17 cellular contexts compared by ENCODE assay signal in the genomic region with DNA sequence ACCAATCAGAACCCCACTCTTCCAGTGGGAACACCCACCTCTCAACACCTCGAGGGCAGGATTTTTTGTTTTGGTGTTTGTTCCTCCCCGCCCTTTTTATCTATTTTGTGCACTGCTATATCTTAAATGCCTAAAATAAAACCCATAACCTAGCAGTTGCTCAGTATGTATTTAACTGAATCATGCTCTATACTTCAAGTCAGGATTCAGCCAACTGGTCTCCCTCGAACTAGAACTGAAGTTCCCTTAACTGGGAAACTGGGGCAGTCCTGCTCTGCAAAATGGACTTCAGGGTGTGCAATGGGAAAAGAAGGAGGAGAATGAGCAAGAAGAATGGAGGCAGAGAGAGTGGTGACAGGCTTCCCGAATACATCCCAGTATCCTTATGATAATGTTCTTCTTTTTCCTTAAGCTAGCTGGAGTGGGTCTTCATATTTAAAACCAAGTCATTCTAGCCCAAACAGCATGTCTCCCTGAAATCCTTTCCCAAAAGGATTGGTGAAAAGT.
"Had no signal": no experiment of that assay in that cellular context is flagged by ENCODE, and none has a peak within 500 bp of the region (broad histone marks: within the 10 kb centered on the region; RNA-seq: fewer than 3 reads in every experiment).

No MANE protein-coding gene starts in this region.

- H2AFZ ChIP-seq: parathyroid adenoma had no signal

- H3K27ac Mint-ChIP-seq: activated naive CD8-positive, alpha-beta T cell treated with anti-CD3 and anti-CD28 coated beads, Interleukin-2, amount 50 U/mL, for 24 hours; activated T-helper 1 cell treated with anti-CD3 and anti-CD28 coated beads, Interleukin-12 subunit alpha, Interleukin-12 subunit beta, Interleukin-2, Interleukin-4 antibody, amounts not matched to agents 30 ng/mL and 10 ng/mL and 1 ng/mL, durations not matched to agents 14 hours and 24 hours and 36 hours; memory B cell; naive thymus-derived CD4-positive, alpha-beta T cell; stimulated activated memory B cell treated with anti-CD40 and anti-IgM and Interleukin-4, amounts not matched to agents 10 μg/mL and 1 μg/mL and 100 μg/mL, for 72 hours had no signal

- ATAC-seq: activated CD4-positive, CD25-positive, alpha-beta regulatory T cell treated with anti-CD3 and anti-CD28 coated beads, Interleukin-2, amount 50 U/mL, for 24 hours; activated naive CD8-positive, alpha-beta T cell treated with anti-CD3 and anti-CD28 coated beads, Interleukin-2, amount 50 U/mL, for 24 hours; stimulated activated memory B cell treated with anti-CD40 and anti-IgM and Interleukin-4, amounts not matched to agents 10 μg/mL and 1 μg/mL and 100 μg/mL, for 72 hours had no signal

- H3K9me3 ChIP-seq: ascending aorta, mucosa of descending colon, transverse colon had no signal

- H3K36me3 Mint-ChIP-seq: naive thymus-derived CD4-positive, alpha-beta T cell; stimulated activated memory B cell treated with anti-CD40 and anti-IgM and Interleukin-4, amounts not matched to agents 10 μg/mL and 1 μg/mL and 100 μg/mL, for 72 hours had no signal

- H3K27me3 ChIP-seq: ascending aorta, transverse colon had no signal

- H3K27me3 Mint-ChIP-seq: activated naive CD8-positive, alpha-beta T cell treated with anti-CD3 and anti-CD28 coated beads, Interleukin-2, amount 50 U/mL, for 24 hours had no signal

- H3K36me3 ChIP-seq: ascending aorta, transverse colon had no signal

- H3K4me1 Mint-ChIP-seq: activated naive CD8-positive, alpha-beta T cell treated with anti-CD3 and anti-CD28 coated beads, Interleukin-2, amount 50 U/mL, for 24 hours had no signal

- FAIRE-seq: bronchial epithelial cell, endometrium, islet of Langerhans had no signal

- H3K4me3 Mint-ChIP-seq: activated naive CD8-positive, alpha-beta T cell treated with anti-CD3 and anti-CD28 coated beads, Interleukin-2, amount 50 U/mL, for 24 hours; activated T-helper 1 cell treated with anti-CD3 and anti-CD28 coated beads, Interleukin-12 subunit alpha, Interleukin-12 subunit beta, Interleukin-2, Interleukin-4 antibody, amounts not matched to agents 30 ng/mL and 10 ng/mL and 1 ng/mL, durations not matched to agents 14 hours and 24 hours and 36 hours; memory B cell; naive thymus-derived CD4-positive, alpha-beta T cell; stimulated activated memory B cell treated with anti-CD40 and anti-IgM and Interleukin-4, amounts not matched to agents 10 μg/mL and 1 μg/mL and 100 μg/mL, for 72 hours had no signal

- H3K4me1 ChIP-seq: ascending aorta had no signal

- DNase-seq: activated CD4-positive, alpha-beta T cell treated with anti-CD3 and anti-CD28 coated beads, Interleukin-2, amount 50 U/mL, for 1 hour; activated CD8-positive, alpha-beta memory T cell treated with anti-CD3 and anti-CD28 coated beads for 24 hours; activated naive CD4-positive, alpha-beta T cell treated with Interleukin-2 at 50 U/mL for 16 hours; activated naive CD8-positive, alpha-beta T cell treated with anti-CD3 and anti-CD28 coated beads, Interleukin-2, amount 50 U/mL, for 24 hours; mucosa of descending colon; naive thymus-derived CD4-positive, alpha-beta T cell; T-helper 9 cell; transverse colon had no signal

- H3K4me3 ChIP-seq: ascending aorta, mucosa of descending colon, transverse colon had no signal

- H3K79me2 ChIP-seq: parathyroid adenoma had no signal

- H3K27ac ChIP-seq: parathyroid adenoma had no signal

- H3K9me3 Mint-ChIP-seq: activated naive CD8-positive, alpha-beta T cell treated with anti-CD3 and anti-CD28 coated beads, Interleukin-2, amount 50 U/mL, for 24 hours; activated T-helper 1 cell treated with anti-CD3 and anti-CD28 coated beads, Interleukin-12 subunit alpha, Interleukin-12 subunit beta, Interleukin-2, Interleukin-4 antibody, amounts not matched to agents 30 ng/mL and 10 ng/mL and 1 ng/mL, durations not matched to agents 14 hours and 24 hours and 36 hours; memory B cell had no signal

- H3K9ac ChIP-seq: parathyroid adenoma had no signal
